Comparison of ENCODE assay signal across 9 cellular contexts in genomic region chr2:41966431-41966893, GRCh38.
DNase-seq lines count a peak whose midpoint lies in the region; ATAC-seq and TF ChIP-seq lines count a peak whose summit lies in the region.
"Had no signal": no experiment of that assay in that cellular context is flagged by ENCODE, and none has a peak within 500 bp of the region (broad histone marks: within the 10 kb centered on the region; RNA-seq: fewer than 3 reads in every experiment).

No MANE protein-coding gene starts in this region.

- no peaks in the 10 kb centered on the region for H3K36me3 ChIP-seq in left lung
- no peaks in the 10 kb centered on the region for H3K36me3 ChIP-seq in testis (ENCODE audit: low read depth, missing control alignments)

- peak; percentile 74 for ATAC-seq in left lung

- peak; percentile 97 for DNase-seq in M059J (ENCODE audit: low read depth)
- DNase-seq in caudate nucleus (lab: John Stamatoyannopoulos, UW): peak in 56 of 61 donors; percentile 23 to 82 (median 58)
- DNase-seq in left lung: peak; percentile 83 to 84
- peak; percentile 70 for DNase-seq in testis
- DNase-seq in D341Med (ENCODE audit: low spot score): no peak
- DNase-seq in NCI-H1694 treated with DMSO at 0.1 percent for 48 hours (lab: John Stamatoyannopoulos, UW): no peak
- no peak for DNase-seq in AML-193 (lab: John Stamatoyannopoulos, UW)
- DNase-seq in SK-N-DZ (ENCODE audit: low spot score): no peak
- DNase-seq: activated naive CD8-positive, alpha-beta T cell treated with anti-CD3 and anti-CD28 coated beads, Interleukin-2, amount 10 ng/mL, durations not matched to agents 7 days and 5 days had no signal

- H3K9me3 ChIP-seq in left lung (no peaks in the 10 kb centered on the region), testis (no peaks in the 10 kb centered on the region)

- TF ChIP-seq POLR2A in testis (IDR thresholded peaks at IDR 0.05): no peak

- H3K27me3 ChIP-seq in left lung (no peaks in the 10 kb centered on the region), testis (no peaks in the 10 kb centered on the region)

- H3K27ac ChIP-seq in caudate nucleus (ENCODE audit: low read depth, low read length) (peak overlapping the region; percentile 96), left lung (peak overlapping the region; percentile 42 to 82), testis (peak overlapping the region; percentile 64 to 81)

- H3K4me3 ChIP-seq in left lung (no peak overlapping the region), testis (no peak overlapping the region)

- H3K4me1 ChIP-seq in left lung: peaks cover 12 to 23% of the 10 kb centered on the region in 2 donors
- peaks cover 55% of the 10 kb centered on the region for H3K4me1 ChIP-seq in testis

- TF ChIP-seq CTCF in left lung (IDR thresholded peaks at IDR 0.05) (no peak), testis (IDR thresholded peaks at IDR 0.05) (no peak)

- WGBS in testis, 2 donors: 63 to 71% methylated on average over 8 to 10 of the region's 10 CpGs

- intact Hi-C loops in left lung (cut with DNase I) (no loop called here), testis (cut with DNase I; ENCODE audit: low total_unique reads) (no loop called here)

Comparison
In these comparisons a context has a peak if more than half of its experiments do, and no peak if none do; other contexts are left out.
1. DNase-seq: peak in M059J (single experiment), caudate nucleus (56 of 61), left lung (2 of 2) and testis (single experiment); none in D341Med (single experiment), NCI-H1694 treated with DMSO at 0.1 percent for 48 hours (single experiment), AML-193 (0 of 2) and SK-N-DZ (single experiment).
2. Peak in every context shown above with its lines, with median percentiles within 50 percentile points of each other: H3K27ac ChIP-seq.